7 cellular contexts compared by ENCODE assay signal in the genomic region with DNA sequence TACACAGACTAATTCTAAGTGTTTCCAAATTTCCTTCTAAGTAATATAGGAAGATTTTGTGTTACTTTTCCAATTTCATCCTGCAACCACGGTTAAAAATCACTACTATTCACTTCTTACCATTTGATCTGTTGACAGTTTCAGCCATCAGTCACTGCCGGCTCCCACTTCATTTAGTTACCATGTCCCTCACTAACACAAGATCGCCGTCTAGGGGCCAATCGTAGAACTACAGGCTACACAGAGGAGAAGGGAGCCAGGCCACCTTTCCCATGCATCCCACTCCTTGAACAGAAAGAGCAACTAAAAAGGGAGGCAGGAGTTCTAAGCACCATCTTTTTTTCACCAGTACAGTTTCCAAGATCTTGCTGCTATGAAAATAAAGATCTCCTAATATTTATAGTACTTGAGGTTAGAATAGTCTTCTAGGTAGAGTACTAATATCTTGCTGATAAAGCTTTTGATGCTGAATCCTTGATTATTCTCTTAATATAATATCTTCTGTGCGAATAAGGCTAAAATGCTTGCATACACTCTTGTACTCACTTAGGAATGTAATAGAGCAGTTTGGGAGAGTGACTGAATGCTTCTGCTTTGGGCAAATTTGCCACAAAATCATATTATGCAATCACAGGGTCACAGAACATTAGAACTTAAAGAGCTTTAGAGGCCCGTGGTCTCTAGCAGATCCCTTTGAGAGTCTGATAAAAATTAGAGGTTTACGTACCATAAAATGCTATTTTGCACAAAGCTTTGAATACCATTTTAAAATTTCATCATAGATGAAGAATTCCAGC. TPM values are rescaled to one million over a fixed set of nuclear protein-coding genes. Genes with fewer than 3 reads are reported as not detected.
DNase-seq lines count a peak whose midpoint lies in the region; FAIRE-seq and TF ChIP-seq lines count a peak whose summit lies in the region.

No MANE protein-coding gene starts in this region.

- POLR2A ChIA-PET in OCI-LY7 (lab: Charles Lee), result interaction anchor here (0.6 kb wide), 3 partner anchors 14 to 266 kb away, joined by 3 to 6 read pairs (median 4); no protein-coding TSS in a partner anchor

- peaks cover 23% of the 10 kb centered on the region for H3K9me3 Mint-ChIP-seq in type B pancreatic cell

- H3K4me1 Mint-ChIP-seq in type B pancreatic cell (ENCODE audit: unreplicated experiment), result peaks cover 48% of the 10 kb centered on the region

- H3K27ac ChIP-seq in OCI-LY7 (ENCODE audit: low read depth, low read length, poor library complexity, severe bottlenecking) (no peak overlapping the region), neutrophil (no peak overlapping the region)

- intact Hi-C loops in OCI-LY7 (cut with micrococcal nuclease; ENCODE audit: unreplicated experiment), result loop anchor here (1.0 to 5.0 kb wide), 5 partner anchors 133 to 392 kb away; no protein-coding TSS in a partner anchor

- H3K27ac Mint-ChIP-seq in type B pancreatic cell, result peak overlapping the region; percentile 68

- BruUV-seq in OCI-LY7 (replicated peaks; lab: Mats Ljungman, UMichigan), result no TSS peak

- peak overlapping the region; percentile 35 for H3K4me3 Mint-ChIP-seq in type B pancreatic cell

- H3K4me2 ChIP-seq in OCI-LY7 (ENCODE audit: low read length), result no peak overlapping the region

- TF ChIP-seq CTCF in OCI-LY7 (conservative IDR thresholded peaks at IDR 0.05; ENCODE audit: low read length), result peak; percentile 97
- TF ChIP-seq CTCF in fibroblast of mammary gland (conservative IDR thresholded peaks at IDR 0.05; ENCODE audit: control insufficient read depth, insufficient read depth, low read depth, low read length), result peak; percentile 100
- TF ChIP-seq CTCF in neutrophil (IDR thresholded peaks at IDR 0.05), result peak; percentile 82
- TF ChIP-seq CTCF in type B pancreatic cell (conservative IDR thresholded peaks at IDR 0.05), result peak; percentile 94

- no peaks in the 10 kb centered on the region for H4K20me1 ChIP-seq in OCI-LY7 (ENCODE audit: insufficient read depth, low read length)

- H3K4me1 ChIP-seq in OCI-LY7 (ENCODE audit: insufficient read depth, low read length, poor library complexity, severe bottlenecking), result no peaks in the 10 kb centered on the region
- H3K4me1 ChIP-seq in neutrophil (ENCODE audit: control insufficient read depth in 1 of 2, insufficient read depth in 1 of 2, low read depth in 1 of 2, low read length in 1 of 2), result peaks cover 22 to 34% of the 10 kb centered on the region in 2 experiments

- peaks cover 4% of the 10 kb centered on the region for H3K36me3 Mint-ChIP-seq in type B pancreatic cell

- TF ChIP-seq POLR2A in GM12892 (IDR thresholded peaks at IDR 0.05; ENCODE audit: low read depth, low read length), result no peak

- no peak overlapping the region for H3K4me3 ChIP-seq in OCI-LY7 (ENCODE audit: low read depth, low read length, poor library complexity, severe bottlenecking)
- no peak overlapping the region for H3K4me3 ChIP-seq in fibroblast of mammary gland (ENCODE audit: control insufficient read depth, low read depth, low read length)
- no peak overlapping the region for H3K4me3 ChIP-seq in neutrophil (ENCODE audit: low read depth in 1 of 2, low read length in 1 of 2)

- peak; percentile 43 for DNase-seq in GM12892 (ENCODE audit: insufficient read length)
- DNase-seq in HuH-7.5 (ENCODE audit: low spot score), result peak; percentile 54
- peak; percentile 65 for DNase-seq in OCI-LY7 (ENCODE audit: low spot score)
- peak; percentile 52 for DNase-seq in activated T-cell treated with anti-CD3 and anti-CD28 coated beads, Interleukin-2, amount 50 U/mL, for 1 hour
- DNase-seq in fibroblast of mammary gland (ENCODE audit: low read depth), result peak; percentile 81
- DNase-seq in type B pancreatic cell (ENCODE audit: extremely low spot score, unreplicated experiment), result no peak

- H3K9me2 ChIP-seq in OCI-LY7 (ENCODE audit: insufficient read depth, low read length), result no peaks in the 10 kb centered on the region

- H3K36me3 ChIP-seq in OCI-LY7 (ENCODE audit: insufficient read depth, low read length), result no peaks in the 10 kb centered on the region
- no peaks in the 10 kb centered on the region for H3K36me3 ChIP-seq in neutrophil

- CTCF ChIA-PET in OCI-LY7 (lab: Charles Lee; ENCODE audit: unreplicated experiment), result interaction anchor here (0.6 to 0.7 kb wide), 2 partner anchors 98 to 225 kb away, joined by 3 read pairs; no protein-coding TSS in a partner anchor

- no peaks in the 10 kb centered on the region for H3K79me2 ChIP-seq in OCI-LY7 (ENCODE audit: insufficient read depth, low read depth, low read length)

- H3K27me3 ChIP-seq in neutrophil, result peaks cover 14% of the 10 kb centered on the region

- H3K9me3 ChIP-seq in OCI-LY7 (ENCODE audit: low read length) (no peaks in the 10 kb centered on the region), neutrophil (no peaks in the 10 kb centered on the region)

- no peak overlapping the region for H2AFZ ChIP-seq in OCI-LY7 (ENCODE audit: low read length)

- peak; percentile 83 for FAIRE-seq in GM12892 (lab: Jason Lieb, UNC)

- H3K27me3 Mint-ChIP-seq in type B pancreatic cell, result no peaks in the 10 kb centered on the region

RNA-seq across cellular contexts. Expression of a gene that starts 39.5 kb away (rescaled TPM):
- 9.0 TPM for polyA plus RNA-seq in GM12892 (2012; ENCODE audit: missing spikeins)
- 0.44 TPM in 1 of 2 replicates, not detected in the other for total RNA-seq in OCI-LY7 (2014; rRNA removed; shearing (Covaris generic))
- total RNA-seq in OCI-LY7 (2022) (not detected in 2 replicates), type B pancreatic cell (ENCODE audit: low replicate concordance) (176 and 360 TPM in 2 replicates)

Comparison
In these comparisons a context has a peak if more than half of its experiments do, and no peak if none do; other contexts are left out.
1. RNA of a gene that starts 39.5 kb away (total RNA-seq): 176 to 360 TPM in type B pancreatic cell; 0.44 TPM in OCI-LY7; every median in the first group is over 100 times any median in the second.
2. Peak in every context shown above with its lines, with median percentiles within 50 percentile points of each other: CTCF ChIP-seq.